21 cellular contexts compared by ENCODE assay signal in the genomic region with DNA sequence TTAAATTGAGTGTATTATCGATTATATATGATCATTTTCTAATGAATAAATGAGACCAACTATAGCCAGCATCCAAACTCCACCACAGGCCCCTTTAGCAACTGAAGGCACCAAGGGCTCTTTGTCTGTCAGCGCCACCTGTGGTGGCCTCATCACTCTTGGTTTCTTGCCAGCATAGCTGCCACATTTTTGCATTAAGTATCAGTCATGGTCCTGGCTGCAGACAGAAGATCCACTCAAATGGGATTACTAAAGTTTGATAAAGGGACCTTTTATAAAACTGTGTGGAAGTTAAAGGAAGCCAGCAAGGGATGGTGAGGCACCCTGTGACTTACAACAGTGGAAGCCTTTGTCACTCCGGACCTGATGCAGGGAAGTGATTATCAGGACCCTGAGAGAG.
"Had no signal": no experiment of that assay in that cellular context is flagged by ENCODE, and none has a peak within 500 bp of the region (broad histone marks: within the 10 kb centered on the region; RNA-seq: fewer than 3 reads in every experiment).

No MANE protein-coding gene starts in this region.

- H3K27me3 ChIP-seq: left lung had no signal

- H3K36me3 ChIP-seq: left lung had no signal

- H3K27me3 Mint-ChIP-seq: activated B cell treated with CpG ODN at 0.5 μM for 24 hours; activated naive CD4-positive, alpha-beta T cell treated with anti-CD3 and anti-CD28 coated beads, Interleukin-2, amount 10 ng/mL, durations not matched to agents 7 days and 5 days; stimulated activated naive B cell treated with anti-CD40 and anti-IgM and Interleukin-4, amounts not matched to agents 10 μg/mL and 1 μg/mL and 100 μg/mL, for 72 hours had no signal

- H3K4me3 Mint-ChIP-seq: activated B cell treated with CpG ODN at 0.5 μM for 24 hours; activated naive CD4-positive, alpha-beta T cell treated with anti-CD3 and anti-CD28 coated beads, Interleukin-2, amount 10 ng/mL, durations not matched to agents 7 days and 5 days; activated T-cell treated with anti-CD3 and anti-CD28 coated beads, Interleukin-2, amount 50 U/mL, for 72 hours; immature natural killer cell; mesothelial cell of epicardium; nephron; stimulated activated naive B cell treated with anti-CD40 and anti-IgM and Interleukin-4, amounts not matched to agents 10 μg/mL and 1 μg/mL and 100 μg/mL, for 72 hours; T-helper 1 cell treated with Interleukin-12 subunit alpha and Interleukin-12 subunit beta and Interleukin-4 antibody, amounts not matched to agents 30 μg/mL and 1 μg/mL, for 36 hours had no signal

- H3K36me3 Mint-ChIP-seq: activated naive CD4-positive, alpha-beta T cell treated with anti-CD3 and anti-CD28 coated beads, Interleukin-2, amount 10 ng/mL, durations not matched to agents 7 days and 5 days; mesothelial cell of epicardium; stimulated activated naive B cell treated with anti-CD40 and anti-IgM and Interleukin-4, amounts not matched to agents 10 μg/mL and 1 μg/mL and 100 μg/mL, for 72 hours had no signal

- H3K4me1 Mint-ChIP-seq: activated B cell treated with CpG ODN at 0.5 μM for 24 hours; activated naive CD4-positive, alpha-beta T cell treated with anti-CD3 and anti-CD28 coated beads, Interleukin-2, amount 10 ng/mL, durations not matched to agents 7 days and 5 days; immature natural killer cell; mesothelial cell of epicardium; stimulated activated naive B cell treated with anti-CD40 and anti-IgM and Interleukin-4, amounts not matched to agents 10 μg/mL and 1 μg/mL and 100 μg/mL, for 72 hours had no signal

- H3K27ac Mint-ChIP-seq: activated B cell treated with CpG ODN at 0.5 μM for 24 hours; activated naive CD4-positive, alpha-beta T cell treated with anti-CD3 and anti-CD28 coated beads, Interleukin-2, amount 10 ng/mL, durations not matched to agents 7 days and 5 days; activated T-cell treated with anti-CD3 and anti-CD28 coated beads, Interleukin-2, amount 50 U/mL, for 72 hours; immature natural killer cell; mesothelial cell of epicardium; nephron; stimulated activated naive B cell treated with anti-CD40 and anti-IgM and Interleukin-4, amounts not matched to agents 10 μg/mL and 1 μg/mL and 100 μg/mL, for 72 hours; T-helper 1 cell treated with Interleukin-12 subunit alpha and Interleukin-12 subunit beta and Interleukin-4 antibody, amounts not matched to agents 30 μg/mL and 1 μg/mL, for 36 hours had no signal

- H3K27ac ChIP-seq: coronary artery, epithelial cell of prostate, left lung had no signal

- H3K4me3 ChIP-seq: coronary artery, left lung, lung had no signal

- H3K4me1 ChIP-seq: left lung had no signal

- DNase-seq: activated B cell treated with CpG ODN at 0.5 μM for 24 hours; activated CD4-positive, alpha-beta T cell treated with anti-CD3 and anti-CD28 coated beads for 4 hours; activated CD4-positive, alpha-beta T cell treated with anti-CD3 and anti-CD28 coated beads, Interleukin-2, amount 50 U/mL, for 48 hours; activated CD8-positive, alpha-beta memory T cell treated with anti-CD3 and anti-CD28 coated beads, Interleukin-2, amount 50 U/mL, for 48 hours; activated effector memory CD4-positive, alpha-beta T cell treated with anti-CD3 and anti-CD28 coated beads, Interleukin-2, amount 50 U/mL, for 16 hours; activated naive CD4-positive, alpha-beta T cell treated with anti-CD3 and anti-CD28 coated beads, Interleukin-2, amount 10 ng/mL, durations not matched to agents 7 days and 5 days; activated T-cell treated with anti-CD3 and anti-CD28 coated beads, Interleukin-2, amount 50 U/mL, for 72 hours; cerebellar nuclear complex; immature natural killer cell; kidney glomerular epithelial cell; left lung; stimulated activated CD4-positive, alpha-beta T cell treated with anti-CD3 and anti-CD28 coated beads, Interleukin-2, amount 100 ng/mL, for 48 hours; stimulated activated CD8-positive, alpha-beta memory T cell treated with anti-CD3 and anti-CD28 coated beads, Interleukin-4, amount 100 ng/mL, for 48 hours; stimulated activated naive B cell treated with anti-CD40 and anti-IgM and Interleukin-4, amounts not matched to agents 10 μg/mL and 1 μg/mL and 100 μg/mL, for 72 hours; T1000 had no signal
